ENCODE assay signal across 6 cellular contexts in genomic region chr11:72201445-72201844, GRCh38. TPM values are rescaled to one million over a fixed set of nuclear protein-coding genes. Genes with fewer than 3 reads are reported as not detected.
"Had no signal": no experiment of that assay in that cellular context is flagged by ENCODE, and none has a peak within 500 bp of the region (broad histone marks: within the 10 kb centered on the region; RNA-seq: fewer than 3 reads in every experiment).

No MANE protein-coding gene starts in this region.

RNA-seq across cellular contexts. Expression of gene FOLR1, which starts 9.5 kb away (rescaled TPM):
- total RNA-seq: Peyer's patch had no signal
- polyA plus RNA-seq: SK-N-SH had no signal

RNA-seq across cellular contexts. Expression of gene FOLR2, which starts 15.1 kb away (rescaled TPM):
- total RNA-seq: M059J, PC-3, SJSA1 had no signal
- polyA plus RNA-seq: SK-N-SH had no signal

RNA-seq across cellular contexts. Expression of gene PHOX2A, which starts 42.5 kb away (rescaled TPM):
- total RNA-seq: M059J, PC-3, Peyer's patch, Right ventricle myocardium superior, SJSA1 had no signal
